Comparison of ENCODE assay signal across 1 cellular context in genomic region chr20:33821270-33821836, GRCh38.
TF ChIP-seq lines count a peak whose summit lies in the region.

No MANE protein-coding gene starts in this region.

TF ChIP-seq in HEK293, 187 proteins besides CTCF, POLR2A, EP300 and RAD21 (continued from another document):
- TF ChIP-seq ZNF623 (tag by site-specific recombination; IDR thresholded peaks at IDR 0.05) = no peak
- TF ChIP-seq ZNF629 (tag by site-specific recombination; IDR thresholded peaks at IDR 0.05) = no peak
